1 cellular context compared by ENCODE assay signal in genomic region chr10:125707852-125708468, GRCh38.
TF ChIP-seq lines count a peak whose summit lies in the region.

No MANE protein-coding gene starts in this region.

TF ChIP-seq in HepG2, 621 proteins besides CTCF, POLR2A, EP300 and RAD21 (continued from another document):
- no peak for TF ChIP-seq ZNF281 (CRISPR knock-in tag; IDR thresholded peaks at IDR 0.05; ENCODE audit: borderline replicate concordance)
- TF ChIP-seq SOX13 (IDR thresholded peaks at IDR 0.05), result no peak
- 0 out of 4 replicates have a peak, but pooled peaks of 1 of the 2 experiments have one; percentile 22 for TF ChIP-seq SOX13 (CRISPR knock-in tag; conservative IDR thresholded peaks at IDR 0.05 in 1 of 2, IDR thresholded peaks at IDR 0.05 in 1 of 2)
- TF ChIP-seq FOXJ3 (CRISPR knock-in tag; IDR thresholded peaks at IDR 0.05; ENCODE audit: borderline replicate concordance), result no peak
- TF ChIP-seq ARID5B (CRISPR knock-in tag; IDR thresholded peaks at IDR 0.05), result 0 out of 2 replicates have a peak, but pooled peaks have one; percentile 15
- peak; percentile 27; the same call in 1 of the 2 replicates for TF ChIP-seq FOSL1 (CRISPR knock-in tag; IDR thresholded peaks at IDR 0.05; ENCODE audit: borderline replicate concordance)
- TF ChIP-seq FOSL2 (CRISPR knock-in tag; IDR thresholded peaks at IDR 0.05), result peak; percentile 80
- TF ChIP-seq SAP130 (CRISPR knock-in tag; IDR thresholded peaks at IDR 0.05; ENCODE audit: low read depth), result 0 out of 2 replicates have a peak, but pooled peaks have one; percentile 20
